In the genomic region with DNA sequence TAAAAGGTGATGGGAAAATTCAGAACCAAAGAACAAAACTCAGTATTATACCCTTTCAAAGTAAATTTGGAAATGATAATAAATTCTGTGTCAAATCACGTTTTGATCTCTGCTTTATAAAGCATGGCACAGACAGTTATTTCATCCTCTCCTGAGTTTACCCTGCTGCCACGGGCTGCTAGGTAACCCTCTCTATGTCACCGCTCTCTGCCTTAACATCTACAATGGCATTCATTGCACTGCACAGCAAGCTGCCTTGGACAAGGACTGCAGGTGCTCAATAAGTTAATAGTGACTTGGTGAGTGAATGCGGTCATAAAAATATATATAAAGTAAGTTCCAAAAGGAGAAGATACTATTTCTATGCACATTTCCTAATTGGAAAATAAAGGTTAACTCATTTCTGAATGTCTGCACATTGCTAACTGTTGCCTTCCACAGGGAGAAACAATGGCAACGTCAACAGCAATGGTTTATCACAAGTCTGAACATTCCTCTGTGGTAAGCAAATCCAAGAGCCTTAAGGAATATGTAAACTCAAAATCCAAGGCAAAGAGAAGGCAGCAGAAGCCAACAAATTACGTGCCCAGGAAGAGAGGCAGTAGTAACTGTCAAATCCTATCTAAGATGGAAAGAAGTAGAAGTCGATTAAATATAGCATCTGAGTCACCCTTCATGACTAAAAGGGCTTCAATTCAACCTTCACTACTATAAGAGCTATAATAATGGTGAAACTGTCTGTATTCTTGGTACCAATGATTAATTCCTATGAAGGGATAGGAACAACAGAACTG, we compare ENCODE assay signal across 24 cellular contexts. TPM values are rescaled to one million over a fixed set of nuclear protein-coding genes. Genes with fewer than 3 reads are reported as not detected.
DNase-seq lines count a peak whose midpoint lies in the region; ATAC-seq and TF ChIP-seq lines count a peak whose summit lies in the region.
"Had no signal": no experiment of that assay in that cellular context is flagged by ENCODE, and none has a peak within 500 bp of the region (broad histone marks: within the 10 kb centered on the region; RNA-seq: fewer than 3 reads in every experiment).

No MANE protein-coding gene starts in this region.

- TF ChIP-seq CTCF in fibroblast of pulmonary artery (IDR thresholded peaks at IDR 0.05; ENCODE audit: low read length, missing control alignments) (no peak), gastrocnemius medialis (IDR thresholded peaks at IDR 0.05 in 4 of 5, conservative IDR thresholded peaks at IDR 0.05 in 1 of 5) (no peak), suprapubic skin (IDR thresholded peaks at IDR 0.05) (no peak)

- H3K9me3 ChIP-seq in SJSA1 (replicated peaks), result no peaks in the 10 kb centered on the region
- H3K9me3 ChIP-seq in gastrocnemius medialis, result no peaks in the 10 kb centered on the region
- H3K9me3 ChIP-seq in suprapubic skin, result no peaks in the 10 kb centered on the region

- intact Hi-C loops in gastrocnemius medialis (cut with DNase I; ENCODE audit: low total_unique reads), result loop anchor here (5.0 kb wide), 2 partner anchors 43 to 153 kb away; a partner anchor contains a TSS

- in situ Hi-C loops in gastrocnemius medialis (cut with MboI; ENCODE audit: low sequenced_read_pairs in 4 of 4), result no loop called here

- ATAC-seq in gastrocnemius medialis, result peak; percentile 83 to 85
- no peak for ATAC-seq in HG02642 (IDR thresholded peaks at IDR 0.05; ENCODE audit: poor library complexity, unreplicated experiment)
- ATAC-seq: sciatic nerve had no signal

- no peaks in the 10 kb centered on the region for H3K27me3 ChIP-seq in SJSA1 (replicated peaks)
- H3K27me3 ChIP-seq in gastrocnemius medialis, result no peaks in the 10 kb centered on the region
- no peaks in the 10 kb centered on the region for H3K27me3 ChIP-seq in suprapubic skin
- H3K27me3 ChIP-seq: neural progenitor cell had no signal

- WGBS in suprapubic skin, result 36% methylated on average over 7 of the region's 7 CpGs

- no peak for TF ChIP-seq POLR2A in gastrocnemius medialis (IDR thresholded peaks at IDR 0.05)
- TF ChIP-seq POLR2A in suprapubic skin (IDR thresholded peaks at IDR 0.05), result no peak

- DNase-seq in ELR (ENCODE audit: low read depth) (peak; percentile 19), SJSA1 (ENCODE audit: low read depth in 1 of 2, low spot score in 2 of 2) (peak in 1 of 2 experiments; percentile 48), fibroblast of pulmonary artery (ENCODE audit: low read depth) (peak; percentile 42), gastrocnemius medialis (no peak), suprapubic skin (ENCODE audit: low spot score in 2 of 2) (no peak), inferior parietal cortex (ENCODE audit: extremely low spot score) (no peak)
- DNase-seq: activated B cell treated with CpG ODN at 0.5 μM for 24 hours; activated CD8-positive, alpha-beta memory T cell treated with anti-CD3 and anti-CD28 coated beads for 24 hours; amygdala; DMS53; KBM-7; kidney; NCI-H1092 treated with DMSO at 0.1 percent for 48 hours; NCI-H2171 treated with DMSO at 0.1 percent for 48 hours; SHP77; T-helper 2 cell had no signal

- peak overlapping the region; percentile 40 for H3K27ac ChIP-seq in SJSA1
- H3K27ac ChIP-seq in gastrocnemius medialis, result peak overlapping the region; percentile 66 to 88 (median 78)
- H3K27ac ChIP-seq in suprapubic skin, result no peak overlapping the region
- H3K27ac ChIP-seq: C4-2B, epithelial cell of prostate, HL-60, neural progenitor cell had no signal

- H3K4me3 ChIP-seq in SJSA1, result no peak overlapping the region
- no peak overlapping the region for H3K4me3 ChIP-seq in fibroblast of pulmonary artery (replicated peaks; ENCODE audit: low read depth, low read length)
- no peak overlapping the region for H3K4me3 ChIP-seq in gastrocnemius medialis
- H3K4me3 ChIP-seq in suprapubic skin, result no peak overlapping the region
- H3K4me3 ChIP-seq: neural progenitor cell had no signal

- no peaks in the 10 kb centered on the region for H3K36me3 ChIP-seq in SJSA1
- H3K36me3 ChIP-seq in gastrocnemius medialis, result no peaks in the 10 kb centered on the region
- no peaks in the 10 kb centered on the region for H3K36me3 ChIP-seq in suprapubic skin
- H3K36me3 ChIP-seq: neural progenitor cell had no signal

- no peak for TF ChIP-seq EP300 in suprapubic skin (IDR thresholded peaks at IDR 0.05)

- H3K4me1 ChIP-seq in SJSA1 (replicated peaks) (peaks cover 16% of the 10 kb centered on the region), gastrocnemius medialis (peaks cover 28 to 31% of the 10 kb centered on the region in 2 donors), suprapubic skin (peaks cover 5% of the 10 kb centered on the region)

RNA-seq across cellular contexts. Expression of a gene that starts 19.4 kb away (rescaled TPM):
- 0.58 TPM in 1 of 2 replicates, not detected in the other for total RNA-seq in SJSA1 (2014; rRNA removed; shearing (Covaris generic))
- total RNA-seq in gastrocnemius medialis (10 to 100 TPM in 1 of 4 donors, 1 to 10 TPM in 3; 1.0 to 14.2 (median 1.7) TPM), suprapubic skin (under 1 TPM in 1 of 4 donors, not detected in 3; 0.57 TPM)
- total RNA-seq: activated B cell treated with CpG ODN at 0.5 μM for 24 hours, sciatic nerve had no signal

RNA-seq across cellular contexts. Expression of a gene that starts 54.8 kb away (rescaled TPM):
- not detected in 2 replicates for total RNA-seq in SJSA1 (2014; rRNA removed; shearing (Covaris generic))
- total RNA-seq in gastrocnemius medialis (under 1 TPM in 2 of 4 donors, not detected in 2; 0.20 to 0.40 TPM), suprapubic skin (1 to 10 TPM in 1 of 4 donors, not detected in 3; 1.2 TPM)
- total RNA-seq: activated B cell treated with CpG ODN at 0.5 μM for 24 hours, mesothelial cell of epicardium, sciatic nerve, temporal lobe had no signal

Comparison
In these comparisons a context has a peak if more than half of its experiments do, and no peak if none do; other contexts are left out.
1. DNase-seq: peak in ELR (single experiment) and fibroblast of pulmonary artery (single experiment); none in gastrocnemius medialis (0 of 2), suprapubic skin (0 of 2) and inferior parietal cortex (single experiment).